Comparison of ENCODE assay signal across 16 cellular contexts in genomic region chr10:34249634-34250033, GRCh38.
DNase-seq lines count a peak whose midpoint lies in the region; ATAC-seq and TF ChIP-seq lines count a peak whose summit lies in the region.
"Had no signal": no experiment of that assay in that cellular context is flagged by ENCODE, and none has a peak within 500 bp of the region (broad histone marks: within the 10 kb centered on the region; RNA-seq: fewer than 3 reads in every experiment).

No MANE protein-coding gene starts in this region.

- CTCF ChIA-PET in WTC11 (lab: Charles Lee), result interaction anchor here (0.6 to 1.1 kb wide), 2 partner anchors 233 to 389 kb away, joined by 3 to 4 read pairs; no protein-coding TSS in a partner anchor

- no peaks in the 10 kb centered on the region for H3K36me3 ChIP-seq in neural progenitor cell
- H3K36me3 ChIP-seq: prostate gland had no signal

- no peak overlapping the region for H3K4me3 ChIP-seq in neural progenitor cell
- H3K4me3 ChIP-seq: prostate gland had no signal

- H3K27me3 Mint-ChIP-seq in WTC11 (ENCODE audit: low read depth) (no peaks in the 10 kb centered on the region), neural progenitor cell (ENCODE audit: insufficient read depth, low read depth) (peaks cover 4% of the 10 kb centered on the region), glutamatergic neuron (ENCODE audit: unreplicated experiment) (no peaks in the 10 kb centered on the region), CD14-positive monocyte (ENCODE audit: low read depth in 3 of 3) (peaks cover 0 to 2% (median 0%) of the 10 kb centered on the region in 3 donors)
- H3K27me3 Mint-ChIP-seq: stimulated activated memory B cell treated with anti-CD40 and anti-IgM and Interleukin-4, amounts not matched to agents 10 μg/mL and 1 μg/mL and 100 μg/mL, for 72 hours had no signal

- no peaks in the 10 kb centered on the region for H4K20me1 ChIP-seq in neural progenitor cell (ENCODE audit: low read depth)

- H3K36me3 Mint-ChIP-seq in WTC11 (no peaks in the 10 kb centered on the region), neural progenitor cell (no peaks in the 10 kb centered on the region), glutamatergic neuron (ENCODE audit: unreplicated experiment) (peaks cover 5% of the 10 kb centered on the region), CD14-positive monocyte (no peaks in the 10 kb centered on the region)
- H3K36me3 Mint-ChIP-seq: stimulated activated memory B cell treated with anti-CD40 and anti-IgM and Interleukin-4, amounts not matched to agents 10 μg/mL and 1 μg/mL and 100 μg/mL, for 72 hours had no signal

- H3K27me3 ChIP-seq in neural progenitor cell, result no peaks in the 10 kb centered on the region

- no peaks in the 10 kb centered on the region for H3K79me2 ChIP-seq in neural progenitor cell (ENCODE audit: low read depth)

- H3K4me3 Mint-ChIP-seq in WTC11, result no peak overlapping the region
- no peak overlapping the region for H3K4me3 Mint-ChIP-seq in neural progenitor cell
- H3K4me3 Mint-ChIP-seq in glutamatergic neuron (ENCODE audit: unreplicated experiment), result no peak overlapping the region
- no peak overlapping the region for H3K4me3 Mint-ChIP-seq in CD14-positive monocyte
- H3K4me3 Mint-ChIP-seq: central memory CD8-positive, alpha-beta T cell; stimulated activated memory B cell treated with anti-CD40 and anti-IgM and Interleukin-4, amounts not matched to agents 10 μg/mL and 1 μg/mL and 100 μg/mL, for 72 hours had no signal

- intact Hi-C loops in CD14-positive monocyte (cut with micrococcal nuclease), result no loop called here

- no peaks in the 10 kb centered on the region for H3F3A ChIP-seq in neural progenitor cell (ENCODE audit: low read depth)

- DNase-seq in NCI-H748 (lab: John Stamatoyannopoulos, UW; ENCODE audit: unreplicated experiment) (peak; percentile 38), NCI-H748 treated with DMSO at 0.1 percent for 48 hours (lab: John Stamatoyannopoulos, UW) (no peak), WTC11 (ENCODE audit: low spot score) (peak; percentile 18), neural progenitor cell (ENCODE audit: low spot score) (peak; percentile 28), glutamatergic neuron (no peak), CD14-positive monocyte (ENCODE audit: low spot score) (no peak), islet precursor cell (no peak)
- DNase-seq: activated CD4-positive, alpha-beta T cell treated with anti-CD3 and anti-CD28 coated beads, Interleukin-2, amount 50 U/mL, for 4 hours; activated gamma-delta T cell; NCI-H1105; stimulated activated CD4-positive, alpha-beta T cell treated with anti-CD3 and anti-CD28 coated beads, Interleukin-1b, Interleukin-23, amount 100 ng/mL, for 48 hours; T-helper 1 cell had no signal

- ATAC-seq in HG03432 (IDR thresholded peaks at IDR 0.05; ENCODE audit: unreplicated experiment), result peak; percentile 51
- ATAC-seq in WTC11, result peak; percentile 67
- ATAC-seq: stimulated activated memory B cell treated with anti-CD40 and anti-IgM and Interleukin-4, amounts not matched to agents 10 μg/mL and 1 μg/mL and 100 μg/mL, for 72 hours had no signal

- H2AFZ ChIP-seq in neural progenitor cell (replicated peaks), result no peak overlapping the region

- H3K9me3 ChIP-seq in neural progenitor cell (ENCODE audit: low read depth), result no peaks in the 10 kb centered on the region
- H3K9me3 ChIP-seq: prostate gland had no signal

- H3K9me3 Mint-ChIP-seq in WTC11, result no peaks in the 10 kb centered on the region
- no peaks in the 10 kb centered on the region for H3K9me3 Mint-ChIP-seq in neural progenitor cell
- no peaks in the 10 kb centered on the region for H3K9me3 Mint-ChIP-seq in glutamatergic neuron (ENCODE audit: unreplicated experiment)
- no peaks in the 10 kb centered on the region for H3K9me3 Mint-ChIP-seq in CD14-positive monocyte
- H3K9me3 Mint-ChIP-seq: stimulated activated memory B cell treated with anti-CD40 and anti-IgM and Interleukin-4, amounts not matched to agents 10 μg/mL and 1 μg/mL and 100 μg/mL, for 72 hours had no signal

- H3K9ac ChIP-seq in neural progenitor cell, result no peak overlapping the region

- H3K4me1 Mint-ChIP-seq in WTC11, result peaks cover 23% of the 10 kb centered on the region
- peaks cover 10% of the 10 kb centered on the region for H3K4me1 Mint-ChIP-seq in neural progenitor cell
- H3K4me1 Mint-ChIP-seq in glutamatergic neuron (ENCODE audit: low read depth, unreplicated experiment), result no peaks in the 10 kb centered on the region
- no peaks in the 10 kb centered on the region for H3K4me1 Mint-ChIP-seq in CD14-positive monocyte
- H3K4me1 Mint-ChIP-seq: central memory CD8-positive, alpha-beta T cell; stimulated activated memory B cell treated with anti-CD40 and anti-IgM and Interleukin-4, amounts not matched to agents 10 μg/mL and 1 μg/mL and 100 μg/mL, for 72 hours had no signal

- POLR2A ChIA-PET in WTC11 (lab: Charles Lee), result no interaction called here

- no peaks in the 10 kb centered on the region for H3K4me1 ChIP-seq in neural progenitor cell
- H3K4me1 ChIP-seq: prostate gland had no signal

- TF ChIP-seq CTCF in WTC11 (IDR thresholded peaks at IDR 0.05) (no peak), neural progenitor cell (IDR thresholded peaks at IDR 0.05) (peak; percentile 28), glutamatergic neuron (IDR thresholded peaks at IDR 0.05; ENCODE audit: partially characterized antibody, unreplicated experiment) (no peak), CD14-positive monocyte (IDR thresholded peaks at IDR 0.05) (no peak)

- H3K27ac ChIP-seq in neural progenitor cell, result no peak overlapping the region
- H3K27ac ChIP-seq: prostate gland had no signal

- no peak overlapping the region for H3K4me2 ChIP-seq in neural progenitor cell

- H3K27ac Mint-ChIP-seq in WTC11 (no peak overlapping the region), neural progenitor cell (no peak overlapping the region), glutamatergic neuron (ENCODE audit: unreplicated experiment) (no peak overlapping the region), CD14-positive monocyte (no peak overlapping the region)
- H3K27ac Mint-ChIP-seq: stimulated activated memory B cell treated with anti-CD40 and anti-IgM and Interleukin-4, amounts not matched to agents 10 μg/mL and 1 μg/mL and 100 μg/mL, for 72 hours had no signal

TF ChIP-seq in WTC11, 78 proteins besides CTCF, POLR2A, EP300 and RAD21 (continues in another document):
- TF ChIP-seq CREM (CRISPR knock-in tag; IDR thresholded peaks at IDR 0.05) (no peak), PREB (CRISPR knock-in tag; IDR thresholded peaks at IDR 0.05; ENCODE audit: borderline replicate concordance) (no peak), PRRX2 (CRISPR knock-in tag; IDR thresholded peaks at IDR 0.05) (no peak), E2F5 (CRISPR knock-in tag; IDR thresholded peaks at IDR 0.05) (no peak), JUN (CRISPR knock-in tag; IDR thresholded peaks at IDR 0.05) (no peak), JAZF1 (CRISPR knock-in tag; IDR thresholded peaks at IDR 0.05) (no peak), USF2 (CRISPR knock-in tag; IDR thresholded peaks at IDR 0.05) (no peak), GABPB1 (CRISPR knock-in tag; IDR thresholded peaks at IDR 0.05) (no peak), FOXP4 (CRISPR knock-in tag; IDR thresholded peaks at IDR 0.05) (no peak), ZNF232 (CRISPR knock-in tag; IDR thresholded peaks at IDR 0.05) (no peak)

Comparison
In these comparisons a context has a peak if more than half of its experiments do, and no peak if none do; other contexts are left out.
1. DNase-seq: peak in NCI-H748 (single experiment), WTC11 (single experiment) and neural progenitor cell (single experiment); none in NCI-H748 treated with DMSO at 0.1 percent for 48 hours (single experiment), glutamatergic neuron (single experiment), CD14-positive monocyte (single experiment) and islet precursor cell (single experiment).